Comparison of ENCODE assay signal across 8 cellular contexts in genomic region chr15:67253517-67254237, GRCh38. TPM values are rescaled to one million over a fixed set of nuclear protein-coding genes. Genes with fewer than 3 reads are reported as not detected.
A peak's percentile ranks its signal among the peaks of the same experiment; 100 is the strongest.
DNase-seq lines count a peak whose midpoint lies in the region; ATAC-seq and TF ChIP-seq lines count a peak whose summit lies in the region.

No MANE protein-coding gene starts in this region.

- H3K27ac Mint-ChIP-seq in WTC11 = peak overlapping the region; percentile 95

- H3K9me3 ChIP-seq in HAP-1 (no peaks in the 10 kb centered on the region), right cardiac atrium (ENCODE audit: control insufficient read depth, low read length) (no peaks in the 10 kb centered on the region), skeletal muscle satellite cell (replicated peaks; ENCODE audit: low read length) (no peaks in the 10 kb centered on the region)

- H3K36me3 ChIP-seq in ACC112 (ENCODE audit: insufficient read depth, low read length) (no peaks in the 10 kb centered on the region), HAP-1 (replicated peaks) (no peaks in the 10 kb centered on the region), skeletal muscle satellite cell (ENCODE audit: insufficient read depth, low read length) (no peaks in the 10 kb centered on the region)

- in situ Hi-C loops in HAP-1 (cut with MboI; ENCODE audit: low sequenced_read_pairs) = no loop called here

- WGBS in right cardiac atrium = 43% methylated on average over 16 of the region's 16 CpGs

- DNase-seq in HAP-1 (ENCODE audit: low spot score in 2 of 2) (peak in 1 of 2 experiments; percentile 15), WTC11 (ENCODE audit: low spot score) (no peak), right cardiac atrium (no peak), activated gamma-delta T cell (lab: John Stamatoyannopoulos, UW) (no peak), NCI-H128 (lab: John Stamatoyannopoulos, UW; ENCODE audit: unreplicated experiment) (no peak)

- H3K27ac ChIP-seq in ACC112 (ENCODE audit: low read depth, low read length) = peak overlapping the region; percentile 92
- peak overlapping the region; percentile 10 for H3K27ac ChIP-seq in right cardiac atrium (ENCODE audit: low read length)

- H3K9me3 Mint-ChIP-seq in WTC11 = no peaks in the 10 kb centered on the region

- CTCF ChIA-PET in WTC11 (lab: Charles Lee) = interaction anchor here (1.6 to 2.1 kb wide), 2 partner anchors 14 to 307 kb away, joined by 4 to 9 read pairs; no protein-coding TSS in a partner anchor

- peaks cover 11% of the 10 kb centered on the region for H3K4me1 ChIP-seq in ACC112 (ENCODE audit: control insufficient read depth, insufficient read depth, low read length, unreplicated experiment)
- H3K4me1 ChIP-seq in HAP-1 = peaks cover 8% of the 10 kb centered on the region
- no peaks in the 10 kb centered on the region for H3K4me1 ChIP-seq in right cardiac atrium (ENCODE audit: control insufficient read depth, insufficient read depth, low read length)
- H3K4me1 ChIP-seq in skeletal muscle satellite cell (ENCODE audit: control insufficient read depth, insufficient read depth, low read length) = peaks cover 13% of the 10 kb centered on the region

- ATAC-seq in WTC11 = no peak; the same call in 1 of the 2 replicates
- no peak for ATAC-seq in right cardiac atrium
- no peak for ATAC-seq in HG03196 (IDR thresholded peaks at IDR 0.05; ENCODE audit: unreplicated experiment)

- peaks cover 25% of the 10 kb centered on the region for H3K27me3 Mint-ChIP-seq in WTC11 (ENCODE audit: low read depth)

- intact Hi-C loops in right cardiac atrium (cut with DNase I) = loop anchor here in 2 of 4 donors (5.0 kb wide), 1 partner anchor 186 kb away; the partner anchor contains the start of gene SMAD3 (in 2 of the 2)

- H3K27me3 ChIP-seq in ACC112 (ENCODE audit: insufficient read depth, low read length) (no peaks in the 10 kb centered on the region), HAP-1 (ENCODE audit: low read depth) (no peaks in the 10 kb centered on the region), right cardiac atrium (ENCODE audit: control insufficient read depth, insufficient read depth) (no peaks in the 10 kb centered on the region), skeletal muscle satellite cell (ENCODE audit: control insufficient read depth, insufficient read depth, low read length) (no peaks in the 10 kb centered on the region)

- POLR2A ChIA-PET in WTC11 (lab: Charles Lee) = no interaction called here

- peak overlapping the region; percentile 98 for H3K4me2 ChIP-seq in skeletal muscle satellite cell (ENCODE audit: low read length)

- peak overlapping the region; percentile 98 for H3K4me3 ChIP-seq in ACC112 (ENCODE audit: low read depth, low read length)
- peak overlapping the region; percentile 95 for H3K4me3 ChIP-seq in HAP-1
- peak overlapping the region; percentile 57 for H3K4me3 ChIP-seq in right cardiac atrium (ENCODE audit: low read length)
- peak overlapping the region; percentile 95 for H3K4me3 ChIP-seq in skeletal muscle satellite cell (ENCODE audit: low read length)

- H3K36me3 Mint-ChIP-seq in WTC11 = peaks cover 2% of the 10 kb centered on the region; the same call in 1 of the 2 replicates

- TF ChIP-seq CTCF in WTC11 (IDR thresholded peaks at IDR 0.05) = no peak

- peaks cover 42% of the 10 kb centered on the region for H3K79me2 ChIP-seq in ACC112 (ENCODE audit: control insufficient read depth, insufficient read depth, low read length, unreplicated experiment)

- peak overlapping the region; percentile 100 for H3K4me3 Mint-ChIP-seq in WTC11

- H2AFZ ChIP-seq in ACC112 (ENCODE audit: low read length, unreplicated experiment) = peak overlapping the region; percentile 86

- H3K4me1 Mint-ChIP-seq in WTC11 = peaks cover 11% of the 10 kb centered on the region; the same call in 1 of the 2 replicates

- H3K9ac ChIP-seq in skeletal muscle satellite cell (ENCODE audit: low read depth, low read length) = peak overlapping the region; percentile 99

TF ChIP-seq in WTC11, 78 proteins besides CTCF, POLR2A, EP300 and RAD21:
- TF ChIP-seq ELF4 (CRISPR knock-in tag; IDR thresholded peaks at IDR 0.05; ENCODE audit: low read depth) (no peak), TEAD1 (CRISPR knock-in tag; IDR thresholded peaks at IDR 0.05) (no peak), FOXK1 (CRISPR knock-in tag; IDR thresholded peaks at IDR 0.05) (no peak), ATF6 (CRISPR knock-in tag; IDR thresholded peaks at IDR 0.05) (no peak), CDX4 (CRISPR knock-in tag; IDR thresholded peaks at IDR 0.05; ENCODE audit: borderline replicate concordance) (no peak), NFYB (CRISPR knock-in tag; conservative IDR thresholded peaks at IDR 0.05; ENCODE audit: low read depth) (no peak), RELA (CRISPR knock-in tag; IDR thresholded peaks at IDR 0.05; ENCODE audit: borderline replicate concordance) (no peak), NR2C2 (CRISPR knock-in tag; IDR thresholded peaks at IDR 0.05) (no peak), SP1 (CRISPR knock-in tag; conservative IDR thresholded peaks at IDR 0.05) (no peak), ZNF423 (CRISPR knock-in tag; IDR thresholded peaks at IDR 0.05) (no peak)

RNA-seq across cellular contexts. Expression of gene AAGAB, which starts 0.8 kb away (rescaled TPM):
- total RNA-seq in WTC11 (2021) (36.6 to 41.7 TPM (median 37.2 TPM) in 3 replicates), right cardiac atrium (10 to 100 TPM; 20.7 to 34.1 (median 21.3) TPM)
- 9.3 TPM for polyA plus RNA-seq in right cardiac atrium
- total RNA-seq in skeletal muscle satellite cell (2012; rRNA removed) = 42.6 and 47.4 TPM in 2 replicates

RNA-seq across cellular contexts. Expression of gene IQCH, which starts 0.9 kb away (rescaled TPM):
- total RNA-seq in WTC11 (2021) = 1.9 to 2.0 TPM (median 1.9 TPM) in 3 replicates
- 1 to 10 TPM in 3 of 4 donors, under 1 TPM in 1; 0.82 to 2.1 (median 1.5) TPM for total RNA-seq in right cardiac atrium
- 0.34 TPM for polyA plus RNA-seq in right cardiac atrium
- total RNA-seq in skeletal muscle satellite cell (2012; rRNA removed) = 2.2 and 2.3 TPM in 2 replicates
